In the genomic region with DNA sequence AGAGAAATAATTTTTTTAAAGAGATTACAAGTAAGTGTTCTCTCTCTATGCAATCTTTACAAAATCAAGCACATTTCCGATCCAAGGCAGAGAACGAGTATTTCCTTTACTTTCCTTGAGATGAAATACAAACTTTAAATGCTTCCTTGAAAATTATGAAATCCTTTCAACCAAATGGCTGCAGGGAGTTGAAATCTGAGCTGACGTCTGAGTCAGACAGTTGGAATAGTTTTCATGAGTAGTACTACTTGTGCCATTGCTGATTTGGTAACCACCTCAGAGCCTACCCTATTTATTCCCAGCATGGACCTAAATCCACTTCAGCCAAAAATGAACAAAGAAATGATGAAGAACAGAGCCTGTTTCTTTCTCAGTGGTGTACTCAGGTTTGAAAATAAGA, we compare ENCODE assay signal across 14 cellular contexts.
DNase-seq lines count a peak whose midpoint lies in the region; ATAC-seq, FAIRE-seq and TF ChIP-seq lines count a peak whose summit lies in the region.
"Had no signal": no experiment of that assay in that cellular context is flagged by ENCODE, and none has a peak within 500 bp of the region (broad histone marks: within the 10 kb centered on the region; RNA-seq: fewer than 3 reads in every experiment).

No MANE protein-coding gene starts in this region.

- H3K36me3 ChIP-seq in adipocyte (ENCODE audit: control insufficient read depth, insufficient read depth, low read length, severe bottlenecking) (no peaks in the 10 kb centered on the region), gastroesophageal sphincter (no peaks in the 10 kb centered on the region), stomach (no peaks in the 10 kb centered on the region)
- H3K36me3 ChIP-seq: spleen, tibial artery had no signal

- intact Hi-C loops in stomach (cut with DNase I; ENCODE audit: low total_unique reads) = no loop called here

- 41 to 70% methylated on average over 3 of the region's 3 CpGs for WGBS in gastroesophageal sphincter (ENCODE audit: low coverage in 1 of 2), 2 donors
- WGBS in stomach, 5 donors = 56 to 72% (median 58%) methylated on average over 3 of the region's 3 CpGs

- DNase-seq in H54 (ENCODE audit: insufficient read length, low spot score) (no peak), adipocyte (ENCODE audit: low read depth) (peak; percentile 95), stomach (no peak), GM12892 (ENCODE audit: insufficient read length) (no peak), NCI-H1048 (lab: John Stamatoyannopoulos, UW) (no peak)
- no peak for DNase-seq in activated naive CD4-positive, alpha-beta T cell treated with anti-CD3 and anti-CD28 coated beads, Interleukin-2, amount 50 U/mL, for 16 hours
- DNase-seq: activated CD4-positive, alpha-beta T cell treated with anti-CD3 and anti-CD28 coated beads for 1 hour; activated T-cell treated with anti-CD3 and anti-CD28 coated beads, Interleukin-2, amount 50 U/mL, for 24 hours; NCI-H187; nephron progenitor cell; spleen had no signal

- H3K27ac ChIP-seq in gastroesophageal sphincter (peak overlapping the region in 1 of 4 donors; percentile 41), stomach (peak overlapping the region in 4 of 5 donors; percentile 22 to 43 (median 30))
- H3K27ac ChIP-seq: spleen, tibial artery had no signal

- H3K9me3 ChIP-seq in adipocyte (ENCODE audit: control insufficient read depth, low read length) = peaks cover 7% of the 10 kb centered on the region
- peaks cover 0 to 11% (median 0%) of the 10 kb centered on the region in 3 donors for H3K9me3 ChIP-seq in gastroesophageal sphincter
- H3K9me3 ChIP-seq in stomach = peaks cover 0 to 11% (median 6%) of the 10 kb centered on the region in 4 donors
- H3K9me3 ChIP-seq: tibial artery had no signal

- TF ChIP-seq EP300 in gastroesophageal sphincter (IDR thresholded peaks at IDR 0.05) (no peak), stomach (IDR thresholded peaks at IDR 0.05) (no peak)

- no peak overlapping the region for H3K9ac ChIP-seq in adipocyte (ENCODE audit: low read length)

- H3K4me1 ChIP-seq in adipocyte (ENCODE audit: control insufficient read depth, insufficient read depth, low read length) (peaks cover 10% of the 10 kb centered on the region), gastroesophageal sphincter (peaks cover 0 to 12% (median 0%) of the 10 kb centered on the region in 3 donors), stomach (peaks cover 0 to 5% (median 0%) of the 10 kb centered on the region in 4 donors)
- H3K4me1 ChIP-seq: spleen, tibial artery had no signal

- H3K27me3 ChIP-seq in adipocyte (replicated peaks; ENCODE audit: control insufficient read depth, insufficient read depth, low read length) = no peaks in the 10 kb centered on the region
- no peaks in the 10 kb centered on the region for H3K27me3 ChIP-seq in gastroesophageal sphincter
- H3K27me3 ChIP-seq in stomach = no peaks in the 10 kb centered on the region
- H3K27me3 ChIP-seq: tibial artery had no signal

- peak; percentile 87 for FAIRE-seq in H54 (lab: Jason Lieb, UNC)
- no peak for FAIRE-seq in GM12892 (lab: Jason Lieb, UNC)

- no peak for TF ChIP-seq POLR2A in H54 (IDR thresholded peaks at IDR 0.05; ENCODE audit: low read depth, low read length)
- no peak for TF ChIP-seq POLR2A in gastroesophageal sphincter (IDR thresholded peaks at IDR 0.05)
- TF ChIP-seq POLR2A in stomach (IDR thresholded peaks at IDR 0.05) = no peak
- no peak for TF ChIP-seq POLR2A in GM12892 (IDR thresholded peaks at IDR 0.05; ENCODE audit: low read depth, low read length)

- H3K4me3 ChIP-seq in adipocyte (ENCODE audit: low read length) (no peak overlapping the region), gastroesophageal sphincter (no peak overlapping the region), stomach (no peak overlapping the region)
- H3K4me3 ChIP-seq: spleen, tibial artery had no signal

- ATAC-seq in gastroesophageal sphincter (peak; percentile 91), HG03097 (IDR thresholded peaks at IDR 0.05; ENCODE audit: low FRiP score, unreplicated experiment) (no peak)

- TF ChIP-seq CTCF in gastroesophageal sphincter (IDR thresholded peaks at IDR 0.05) = no peak
- no peak for TF ChIP-seq CTCF in stomach (IDR thresholded peaks at IDR 0.05)
